Comparison of ENCODE assay signal across 8 cellular contexts in genomic region chr19:18848860-18849661, GRCh38. TPM values are rescaled to one million over a fixed set of nuclear protein-coding genes. Genes with fewer than 3 reads are reported as not detected.
DNase-seq lines count a peak whose midpoint lies in the region; ATAC-seq, FAIRE-seq and TF ChIP-seq lines count a peak whose summit lies in the region.

No MANE protein-coding gene starts in this region.

- POLR2A ChIA-PET in activated CD4-positive, alpha-beta T cell treated with anti-CD3 and anti-CD28 coated beads, Interleukin-2, amount 10 ng/mL, durations not matched to agents 7 days and 5 days (lab: Charles Lee) = no interaction called here
- POLR2A ChIA-PET in GM12878 (lab: Charles Lee) = interaction anchor here (0.8 to 2.4 kb wide), 3 partner anchors 10 to 17 kb away, joined by 3 to 11 read pairs (median 3); partner anchors contain the start of gene UPF1

- peak; percentile 58 for ATAC-seq in GM12878
- ATAC-seq in GM18511 (IDR thresholded peaks at IDR 0.05; ENCODE audit: unreplicated experiment) = no peak

- H3K4me2 ChIP-seq in GM12878 (ENCODE audit: control insufficient read depth, insufficient read depth) = peak overlapping the region; percentile 17
- peak overlapping the region; percentile 39 for H3K4me2 ChIP-seq in keratinocyte (ENCODE audit: control insufficient read depth, extremely low read depth, insufficient read depth, low read depth, low read length)

- FAIRE-seq in GM12878 (lab: Jason Lieb, UNC) (peak; percentile 73), keratinocyte (lab: Jason Lieb, UNC) (peak; percentile 57)

- H2AFZ ChIP-seq in GM12878 (ENCODE audit: control insufficient read depth, low read depth, low read length) (no peak overlapping the region), keratinocyte (ENCODE audit: control insufficient read depth, low read length) (no peak overlapping the region)

- dilution Hi-C loops in keratinocyte (cut with MboI; ENCODE audit: extremely low pct_ligation_motif_present, low sequenced_read_pairs) = no loop called here

- DNase-seq in activated CD4-positive, alpha-beta T cell treated with anti-CD3 and anti-CD28 coated beads, Interleukin-2, amount 10 ng/mL, durations not matched to agents 7 days and 5 days = no peak
- DNase-seq in activated CD4-positive, alpha-beta T cell treated with anti-CD3 and anti-CD28 coated beads for 4 hours = no peak
- DNase-seq in GM12878 (ENCODE audit: low read depth, low spot score) = no peak
- no peak for DNase-seq in keratinocyte (ENCODE audit: low read depth, low spot score)
- DNase-seq in NCI-H2107 (lab: John Stamatoyannopoulos, UW) = no peak
- no peak for DNase-seq in NCI-H146 treated with DMSO at 0.1 percent for 48 hours (lab: John Stamatoyannopoulos, UW; ENCODE audit: unreplicated experiment)

- RAD21 ChIA-PET in GM12878 (lab: Charles Lee; ENCODE audit: unreplicated experiment) = interaction anchor here (1.0 to 3.1 kb wide), 5 partner anchors 11 to 329 kb away, joined by 3 to 24 read pairs (median 9); partner anchors contain the start of gene UPF1

- peaks cover 8% of the 10 kb centered on the region for H3K9me1 ChIP-seq in keratinocyte (ENCODE audit: control insufficient read depth, extremely low read depth, insufficient read depth, low read length)

- CTCF ChIA-PET in activated CD4-positive, alpha-beta T cell treated with anti-CD3 and anti-CD28 coated beads, Interleukin-2, amount 10 ng/mL, durations not matched to agents 7 days and 5 days (lab: Charles Lee) = interaction anchor here (2.4 kb wide), 1 partner anchor 12 kb away, joined by 11 read pairs; no protein-coding TSS in a partner anchor
- CTCF ChIA-PET in GM12878 (lab: Yijun Ruan, JAX) = interaction anchor here (0.5 to 7.4 kb wide), 6 partner anchors 14 to 328 kb away, joined by 3 to 109 read pairs (median 22); partner anchors contain the start of genes ELL and UPF1

- SMC1A ChIA-PET in GM12878 (lab: Charles Lee; ENCODE audit: uncharacterized antibody, unreplicated experiment) = interaction anchor here (1.0 to 2.2 kb wide), 7 partner anchors 10 to 260 kb away, joined by 3 to 11 read pairs (median 4); partner anchors contain the start of genes COPE, DDX49 and UPF1

- H3K27me3 Mint-ChIP-seq in activated CD4-positive, alpha-beta T cell treated with anti-CD3 and anti-CD28 coated beads, Interleukin-2, amount 10 ng/mL, durations not matched to agents 7 days and 5 days = no peaks in the 10 kb centered on the region
- H3K27me3 Mint-ChIP-seq in stimulated activated naive CD8-positive, alpha-beta T cell treated with anti-CD3 and anti-CD28 coated beads, Interleukin-15, Interleukin-2, amounts not matched to agents 100 ng/mL and 50 ng/mL, for 24 hours = no peaks in the 10 kb centered on the region

- no TSS peak for BruUV-seq in GM12878 (replicated peaks; lab: Mats Ljungman, UMichigan)

- no peak overlapping the region for H3K4me3 Mint-ChIP-seq in activated CD4-positive, alpha-beta T cell treated with anti-CD3 and anti-CD28 coated beads, Interleukin-2, amount 10 ng/mL, durations not matched to agents 7 days and 5 days
- H3K4me3 Mint-ChIP-seq in stimulated activated naive CD8-positive, alpha-beta T cell treated with anti-CD3 and anti-CD28 coated beads, Interleukin-15, Interleukin-2, amounts not matched to agents 100 ng/mL and 50 ng/mL, for 24 hours = peak overlapping the region; percentile 6

- H3K9me3 ChIP-seq in GM12878 (replicated peaks; ENCODE audit: control insufficient read depth, insufficient read depth, low read length) (no peaks in the 10 kb centered on the region), keratinocyte (ENCODE audit: control insufficient read depth, low read depth, low read length) (no peaks in the 10 kb centered on the region)

- H3K36me3 ChIP-seq in GM12878 (ENCODE audit: control insufficient read depth in 2 of 2, insufficient read depth in 2 of 2, low read length in 1 of 2) = peaks cover 17 to 57% of the 10 kb centered on the region in 2 experiments
- peaks cover 30 to 49% of the 10 kb centered on the region in 2 experiments for H3K36me3 ChIP-seq in keratinocyte (ENCODE audit: control insufficient read depth in 2 of 2, extremely low read depth in 1 of 2, insufficient read depth in 2 of 2, low read length in 2 of 2)

- peaks cover 47% of the 10 kb centered on the region for H3K79me2 ChIP-seq in GM12878 (ENCODE audit: control insufficient read depth, insufficient read depth, low read length)
- H3K79me2 ChIP-seq in keratinocyte (ENCODE audit: control insufficient read depth, insufficient read depth, low read length) = peaks cover 72% of the 10 kb centered on the region

- no peak for TF ChIP-seq EP300 in GM12878 (IDR thresholded peaks at IDR 0.05; ENCODE audit: borderline replicate concordance in 1 of 2, control insufficient read depth in 1 of 2, low read depth in 2 of 2, low read length in 2 of 2)

- H4K20me1 ChIP-seq in GM12878 (ENCODE audit: control insufficient read depth, insufficient read depth) = peaks cover 20% of the 10 kb centered on the region
- peaks cover 43% of the 10 kb centered on the region for H4K20me1 ChIP-seq in keratinocyte (ENCODE audit: control insufficient read depth, extremely low read depth, insufficient read depth, low read length)

- H3K27ac ChIP-seq in GM12878 (ENCODE audit: control insufficient read depth, insufficient read depth) = peak overlapping the region; percentile 46
- H3K27ac ChIP-seq in keratinocyte (ENCODE audit: control insufficient read depth, insufficient read depth, low read length) = peak overlapping the region; percentile 6

- H3K4me1 ChIP-seq in GM12878 (ENCODE audit: control insufficient read depth, insufficient read depth, low read length) (peaks cover 45% of the 10 kb centered on the region), keratinocyte (ENCODE audit: control insufficient read depth, extremely low read depth, insufficient read depth, low read length) (peaks cover 40% of the 10 kb centered on the region)

- TF ChIP-seq RAD21 in GM12878 (IDR thresholded peaks at IDR 0.05; ENCODE audit: insufficient read depth, low read depth, low read length) = no peak

- in situ Hi-C loops in GM12878 (cut with MboI) = no loop called here

- peak overlapping the region; percentile 39; the same call in 1 of the 2 replicates for H3K4me3 ChIP-seq in GM12878
- H3K4me3 ChIP-seq in keratinocyte (ENCODE audit: control insufficient read depth in 2 of 3, extremely low read depth in 1 of 3, insufficient read depth in 2 of 3, low read depth in 1 of 3, low read length in 3 of 3) = no peak overlapping the region

- TF ChIP-seq POLR2A in GM12878 (IDR thresholded peaks at IDR 0.05; ENCODE audit: low read depth, low read length) = no peak

- no peak overlapping the region for H3K9ac ChIP-seq in GM12878 (ENCODE audit: control insufficient read depth, insufficient read depth, low read length)
- H3K9ac ChIP-seq in keratinocyte (ENCODE audit: control insufficient read depth, extremely low read depth, insufficient read depth, low read length) = peak overlapping the region; percentile 30

- H3K27ac Mint-ChIP-seq in activated CD4-positive, alpha-beta T cell treated with anti-CD3 and anti-CD28 coated beads, Interleukin-2, amount 10 ng/mL, durations not matched to agents 7 days and 5 days = peak overlapping the region; percentile 46
- peak overlapping the region; percentile 74 for H3K27ac Mint-ChIP-seq in stimulated activated naive CD8-positive, alpha-beta T cell treated with anti-CD3 and anti-CD28 coated beads, Interleukin-15, Interleukin-2, amounts not matched to agents 100 ng/mL and 50 ng/mL, for 24 hours

- whole genome bisulfite sequencing in GM12878 (ENCODE audit: insufficient coverage, insufficient replicate concordance, low lambda C conversion rate, missing lambda C conversion rate) = 13% methylated on average over 23 of the region's 23 CpGs

- H3K36me3 Mint-ChIP-seq in activated CD4-positive, alpha-beta T cell treated with anti-CD3 and anti-CD28 coated beads, Interleukin-2, amount 10 ng/mL, durations not matched to agents 7 days and 5 days (ENCODE audit: low read depth) = peaks cover 44% of the 10 kb centered on the region
- H3K36me3 Mint-ChIP-seq in stimulated activated naive CD8-positive, alpha-beta T cell treated with anti-CD3 and anti-CD28 coated beads, Interleukin-15, Interleukin-2, amounts not matched to agents 100 ng/mL and 50 ng/mL, for 24 hours (ENCODE audit: low read depth) = peaks cover 76% of the 10 kb centered on the region

- intact Hi-C loops in GM12878 (cut with micrococcal nuclease; ENCODE audit: unreplicated experiment) = loop anchor here (5.0 to 10.0 kb wide), 4 partner anchors 77 to 394 kb away; partner anchors contain the start of genes CRTC1 and REX1BD

- no peaks in the 10 kb centered on the region for H3K27me3 ChIP-seq in GM12878 (replicated peaks in 1 of 2; ENCODE audit: control insufficient read depth in 2 of 2, insufficient read depth in 2 of 2, low read length in 1 of 2)
- H3K27me3 ChIP-seq in keratinocyte (ENCODE audit: control insufficient read depth, extremely low read depth, insufficient read depth, low read length) = no peaks in the 10 kb centered on the region

- TF ChIP-seq CTCF in GM12878 (IDR thresholded peaks at IDR 0.05 in 2 of 3, conservative IDR thresholded peaks at IDR 0.05 in 1 of 3; ENCODE audit: control insufficient read depth in 2 of 3, extremely low read depth in 1 of 3, insufficient read depth in 1 of 3, low read depth in 3 of 3, low read length in 3 of 3) (no peak), keratinocyte (optimal IDR thresholded peaks at IDR 0.05 in 1 of 3, IDR thresholded peaks at IDR 0.05 in 1 of 3, conservative IDR thresholded peaks at IDR 0.05 in 1 of 3; ENCODE audit: extremely low read depth in 1 of 3, insufficient read depth in 2 of 3, low read length in 3 of 3) (peak in 1 of 3 experiments; percentile 3)

- no peaks in the 10 kb centered on the region for H3K9me3 Mint-ChIP-seq in activated CD4-positive, alpha-beta T cell treated with anti-CD3 and anti-CD28 coated beads, Interleukin-2, amount 10 ng/mL, durations not matched to agents 7 days and 5 days
- H3K9me3 Mint-ChIP-seq in stimulated activated naive CD8-positive, alpha-beta T cell treated with anti-CD3 and anti-CD28 coated beads, Interleukin-15, Interleukin-2, amounts not matched to agents 100 ng/mL and 50 ng/mL, for 24 hours = no peaks in the 10 kb centered on the region

- peaks cover 52% of the 10 kb centered on the region for H3K4me1 Mint-ChIP-seq in activated CD4-positive, alpha-beta T cell treated with anti-CD3 and anti-CD28 coated beads, Interleukin-2, amount 10 ng/mL, durations not matched to agents 7 days and 5 days
- H3K4me1 Mint-ChIP-seq in stimulated activated naive CD8-positive, alpha-beta T cell treated with anti-CD3 and anti-CD28 coated beads, Interleukin-15, Interleukin-2, amounts not matched to agents 100 ng/mL and 50 ng/mL, for 24 hours (ENCODE audit: low read depth) = peaks cover 51% of the 10 kb centered on the region

RNA-seq across cellular contexts. Expression of gene UPF1, which starts 17.3 kb away (rescaled TPM):
- 10 to 100 TPM; 89.4 to 97.3 TPM for total RNA-seq in activated CD4-positive, alpha-beta T cell treated with anti-CD3 and anti-CD28 coated beads, Interleukin-2, amount 10 ng/mL, durations not matched to agents 7 days and 5 days
- total RNA-seq in GM12878 (2013; cell fraction: nucleolus; rRNA removed) = 99.0 and 125 TPM in 2 replicates
- total RNA-seq in GM12878 (2014; rRNA removed) = 35.3 and 40.6 TPM in 2 replicates
- total RNA-seq in GM12878 (2014; rRNA removed; fragmentation: Illumina TruSeq; extraction: Trizol) = 14.5 and 16.1 TPM in 2 replicates
- 71.9 and 80.9 TPM in 2 replicates for total RNA-seq in GM12878 (2021)
- polyA plus RNA-seq in GM12878 (2011; ENCODE audit: low read depth) = 9.9 TPM
- polyA plus RNA-seq in GM12878 (2011; rRNA removed) = 8.9 and 22.8 TPM in 2 replicates
- 23.1 and 45.0 TPM in 2 replicates for polyA plus RNA-seq in GM12878 (2011; cell fraction: cytosol; rRNA removed)
- polyA plus RNA-seq in GM12878 (2011; cell fraction: nucleus; rRNA removed) = 102 and 147 TPM in 2 replicates
- 27.8 and 31.0 TPM in 2 replicates for polyA plus RNA-seq in GM12878 (2012)
- 26.2 and 33.5 TPM in 2 replicates for polyA plus RNA-seq in GM12878 (2014; fragmentation: Illumina TruSeq; extraction: Trizol)
- polyA plus RNA-seq in GM12878 (2014; fragmentation: Nextera tagmentation; extraction: Ambion mirVana) = 1 to 10 TPM in 1 of 2 experiments, under 1 TPM in 1; 0.58 to 1.1 TPM
- 35.1 and 47.1 TPM in 2 replicates for polyA plus RNA-seq in GM12878 (2014; rRNA removed)
- 1 to 10 TPM; 4.5 to 5.6 TPM for polyA plus RNA-seq in GM12878 (2016; fragmentation: Nextera tagmentation; extraction: Ambion mirVana)
- 66.6 and 68.0 TPM in 2 replicates for polyA minus RNA-seq in GM12878 (2011; rRNA and poly(A)+ RNA removed)
- polyA minus RNA-seq in GM12878 (2011; cell fraction: cytosol; rRNA and poly(A)+ RNA removed) = 23.4 and 30.8 TPM in 2 replicates
- 43.4 and 69.7 TPM in 2 replicates for polyA minus RNA-seq in GM12878 (2011; cell fraction: nucleus; rRNA and poly(A)+ RNA removed)
- 22.5 to 48.5 TPM (median 33.7 TPM) in 3 replicates for polyA plus RNA-seq in keratinocyte
- 18.6 TPM for polyA plus RNA-seq in keratinocyte (2011; ENCODE audit: low read depth)
- 20.6 and 23.0 TPM in 2 replicates for polyA plus RNA-seq in keratinocyte (2011; cell fraction: cytosol; rRNA removed)
- polyA plus RNA-seq in keratinocyte (2011; cell fraction: nucleus; rRNA removed) = 86.3 and 88.6 TPM in 2 replicates
- polyA plus RNA-seq in keratinocyte (2012; ENCODE audit: low replicate concordance) = 32.0 and 48.9 TPM in 2 replicates
- polyA minus RNA-seq in keratinocyte = 46.1 to 104 TPM (median 79.0 TPM) in 3 replicates
- polyA minus RNA-seq in keratinocyte (2011; cell fraction: cytosol; rRNA and poly(A)+ RNA removed) = 44.5 TPM
- 88.3 and 110 TPM in 2 replicates for polyA minus RNA-seq in keratinocyte (2011; cell fraction: nucleus; rRNA and poly(A)+ RNA removed)

RNA-seq across cellular contexts. Expression of gene CERS1, which starts 46.9 kb away (rescaled TPM):
- total RNA-seq in activated CD4-positive, alpha-beta T cell treated with anti-CD3 and anti-CD28 coated beads, Interleukin-2, amount 10 ng/mL, durations not matched to agents 7 days and 5 days = not detected
- total RNA-seq in GM12878 (2013; cell fraction: nucleolus; rRNA removed) = not detected in 2 replicates
- total RNA-seq in GM12878 (2014; rRNA removed) (not detected in 2 replicates), GM12878 (2014; rRNA removed; fragmentation: Illumina TruSeq; extraction: Trizol) (not detected in 2 replicates), GM12878 (2021) (not detected in 2 replicates)
- polyA plus RNA-seq in GM12878 (2011; ENCODE audit: low read depth) = not detected
- polyA plus RNA-seq in GM12878 (2011; rRNA removed) (not detected in 2 replicates), GM12878 (2014; fragmentation: Illumina TruSeq; extraction: Trizol) (not detected in 2 replicates), GM12878 (2014; fragmentation: Nextera tagmentation; extraction: Ambion mirVana) (not detected), GM12878 (2014; rRNA removed) (0.16 TPM in 1 of 2 replicates, not detected in the other), GM12878 (2016; fragmentation: Nextera tagmentation; extraction: Ambion mirVana) (under 1 TPM in 1 of 2 experiments, not detected in 1; 0.19 TPM), keratinocyte (0.09 to 0.23 TPM (median 0.14 TPM) in 3 replicates)
- polyA plus RNA-seq in GM12878 (2011; cell fraction: cytosol; rRNA removed) = not detected in 2 replicates
- not detected in 2 replicates for polyA plus RNA-seq in GM12878 (2011; cell fraction: nucleus; rRNA removed)
- polyA plus RNA-seq in GM12878 (2012) = 0.08 TPM in 1 of 2 replicates, not detected in the other
- not detected in 2 replicates for polyA minus RNA-seq in GM12878 (2011; rRNA and poly(A)+ RNA removed)
- not detected in 2 replicates for polyA minus RNA-seq in GM12878 (2011; cell fraction: cytosol; rRNA and poly(A)+ RNA removed)
- not detected in 2 replicates for polyA minus RNA-seq in GM12878 (2011; cell fraction: nucleus; rRNA and poly(A)+ RNA removed)
- 0.62 TPM for polyA plus RNA-seq in keratinocyte (2011; ENCODE audit: low read depth)
- 0.12 and 0.32 TPM in 2 replicates for polyA plus RNA-seq in keratinocyte (2011; cell fraction: cytosol; rRNA removed)
- 0.41 and 1.2 TPM in 2 replicates for polyA plus RNA-seq in keratinocyte (2011; cell fraction: nucleus; rRNA removed)
- 0.21 and 0.75 TPM in 2 replicates for polyA plus RNA-seq in keratinocyte (2012; ENCODE audit: low replicate concordance)
- polyA minus RNA-seq in keratinocyte = 0.52 TPM in 1 of 3 replicates, not detected in the others
- not detected for polyA minus RNA-seq in keratinocyte (2011; cell fraction: cytosol; rRNA and poly(A)+ RNA removed)
- 0.93 TPM in 1 of 2 replicates, not detected in the other for polyA minus RNA-seq in keratinocyte (2011; cell fraction: nucleus; rRNA and poly(A)+ RNA removed)

RNA-seq across cellular contexts. Expression of gene COMP, which starts 58.0 kb away (rescaled TPM):
- not detected for total RNA-seq in activated CD4-positive, alpha-beta T cell treated with anti-CD3 and anti-CD28 coated beads, Interleukin-2, amount 10 ng/mL, durations not matched to agents 7 days and 5 days
- not detected in 2 replicates for total RNA-seq in GM12878 (2013; cell fraction: nucleolus; rRNA removed)
- total RNA-seq in GM12878 (2014; rRNA removed) (not detected in 2 replicates), GM12878 (2014; rRNA removed; fragmentation: Illumina TruSeq; extraction: Trizol) (not detected in 2 replicates), GM12878 (2021) (not detected in 2 replicates)
- polyA plus RNA-seq in GM12878 (2011; ENCODE audit: low read depth) = not detected
- polyA plus RNA-seq in GM12878 (2011; rRNA removed) (not detected in 2 replicates), GM12878 (2014; fragmentation: Illumina TruSeq; extraction: Trizol) (not detected in 2 replicates), GM12878 (2014; fragmentation: Nextera tagmentation; extraction: Ambion mirVana) (not detected), GM12878 (2014; rRNA removed) (not detected in 2 replicates), GM12878 (2016; fragmentation: Nextera tagmentation; extraction: Ambion mirVana) (under 1 TPM in 1 of 2 experiments, not detected in 1; 0.17 TPM), keratinocyte (0.02 to 0.21 TPM in 2 of 3 replicates, not detected in the other)
- 0.04 and 0.08 TPM in 2 replicates for polyA plus RNA-seq in GM12878 (2011; cell fraction: cytosol; rRNA removed)
- 0.09 and 0.15 TPM in 2 replicates for polyA plus RNA-seq in GM12878 (2011; cell fraction: nucleus; rRNA removed)
- polyA plus RNA-seq in GM12878 (2012) = not detected in 2 replicates
- polyA minus RNA-seq in GM12878 (2011; rRNA and poly(A)+ RNA removed) = not detected in 2 replicates
- not detected in 2 replicates for polyA minus RNA-seq in GM12878 (2011; cell fraction: cytosol; rRNA and poly(A)+ RNA removed)
- not detected in 2 replicates for polyA minus RNA-seq in GM12878 (2011; cell fraction: nucleus; rRNA and poly(A)+ RNA removed)
- polyA plus RNA-seq in keratinocyte (2011; ENCODE audit: low read depth) = 0.19 TPM
- polyA plus RNA-seq in keratinocyte (2011; cell fraction: cytosol; rRNA removed) = 0.04 and 0.08 TPM in 2 replicates
- polyA plus RNA-seq in keratinocyte (2011; cell fraction: nucleus; rRNA removed) = 0.29 and 0.33 TPM in 2 replicates
- polyA plus RNA-seq in keratinocyte (2012; ENCODE audit: low replicate concordance) = 0.05 TPM in 1 of 2 replicates, not detected in the other
- 0.54 TPM in 1 of 3 replicates, not detected in the others for polyA minus RNA-seq in keratinocyte
- polyA minus RNA-seq in keratinocyte (2011; cell fraction: cytosol; rRNA and poly(A)+ RNA removed) = not detected
- polyA minus RNA-seq in keratinocyte (2011; cell fraction: nucleus; rRNA and poly(A)+ RNA removed) = 0.23 and 0.63 TPM in 2 replicates
